ENCODE assay signal across 8 cellular contexts in the genomic region with DNA sequence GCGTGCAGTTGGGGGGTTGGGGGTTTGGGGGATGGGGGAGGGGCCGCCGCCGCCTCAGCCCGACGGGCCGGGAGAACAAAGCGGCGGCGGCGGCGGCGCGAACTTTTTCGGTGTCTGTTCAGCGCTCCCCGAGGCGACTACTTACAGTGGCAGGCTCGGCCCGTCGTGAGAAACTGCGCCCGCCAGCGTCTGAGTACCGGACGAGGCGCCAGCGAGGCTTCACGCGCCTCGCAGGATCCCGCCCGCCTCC. TPM values are rescaled to one million over a fixed set of nuclear protein-coding genes. Genes with fewer than 3 reads are reported as not detected.
DNase-seq lines count a peak whose midpoint lies in the region; ATAC-seq and TF ChIP-seq lines count a peak whose summit lies in the region.

No MANE protein-coding gene starts in this region.

- peaks cover 33 to 36% of the 10 kb centered on the region in 2 donors for H3K4me1 Mint-ChIP-seq in natural killer cell

- H3K36me3 ChIP-seq in RWPE2 (ENCODE audit: low read depth) = peaks cover 13% of the 10 kb centered on the region; the same call in 1 of the 2 replicates

- peak overlapping the region; percentile 62 for H3K4me3 Mint-ChIP-seq in natural killer cell

- intact Hi-C loops in natural killer cell (cut with micrococcal nuclease) = loop anchor here (2.0 kb wide), 2 partner anchors 66 to 94 kb away; a partner anchor contains a TSS

- peak; percentile 59 for DNase-seq in activated T-cell treated with anti-CD3 and anti-CD28 coated beads for 1 hour (ENCODE audit: low read depth)
- DNase-seq in activated T-cell treated with anti-CD3 and anti-CD28 coated beads, Interleukin-2, amount 50 U/mL, for 48 hours = no peak
- peak; percentile 70 for DNase-seq in RWPE2 (ENCODE audit: low spot score)
- DNase-seq in epithelial cell of esophagus (ENCODE audit: low read depth) = peak; percentile 68
- DNase-seq in natural killer cell = no peak
- no peak for DNase-seq in DMS114 treated with DMSO at 0.1 percent for 48 hours (lab: John Stamatoyannopoulos, UW; ENCODE audit: unreplicated experiment)

- peak overlapping the region; percentile 52 for H3K27ac ChIP-seq in RWPE2 (ENCODE audit: poor library complexity, severe bottlenecking)

- H3K27ac Mint-ChIP-seq in natural killer cell = peak overlapping the region; percentile 96

- no peaks in the 10 kb centered on the region for H3K9me3 ChIP-seq in RWPE2 (ENCODE audit: severe bottlenecking)

- H3K27me3 Mint-ChIP-seq in natural killer cell (ENCODE audit: low read depth in 2 of 2) = peaks cover 10 to 19% of the 10 kb centered on the region in 2 donors

- peaks cover 21% of the 10 kb centered on the region for H3K4me1 ChIP-seq in RWPE2 (ENCODE audit: insufficient read depth, poor library complexity, severe bottlenecking)

- no peaks in the 10 kb centered on the region for H3K27me3 ChIP-seq in RWPE2 (ENCODE audit: insufficient read depth, poor library complexity, severe bottlenecking)

- TF ChIP-seq CTCF in RWPE2 (IDR thresholded peaks at IDR 0.05; ENCODE audit: poor library complexity, severe bottlenecking) (no peak), epithelial cell of esophagus (IDR thresholded peaks at IDR 0.05; ENCODE audit: insufficient read depth, low read depth, low read length, missing control alignments) (no peak), natural killer cell (IDR thresholded peaks at IDR 0.05) (no peak)

- H3K4me3 ChIP-seq in RWPE2 (ENCODE audit: severe bottlenecking) = peak overlapping the region; percentile 54
- H3K4me3 ChIP-seq in epithelial cell of esophagus (ENCODE audit: low read length) = peak overlapping the region; percentile 83

- no peak for ATAC-seq in RWPE2 (ENCODE audit: low read depth)
- ATAC-seq in natural killer cell = peak in 1 of 3 donors; percentile 91
- no peak for ATAC-seq in GM18870 (IDR thresholded peaks at IDR 0.05; ENCODE audit: unreplicated experiment)
- no peak for ATAC-seq in HG03175 (IDR thresholded peaks at IDR 0.05; ENCODE audit: unreplicated experiment)

- H3K36me3 Mint-ChIP-seq in natural killer cell = no peaks in the 10 kb centered on the region

- H3K9me3 Mint-ChIP-seq in natural killer cell = no peaks in the 10 kb centered on the region

RNA-seq across cellular contexts. Expression of a gene that starts 0.2 kb away (rescaled TPM):
- 10 to 100 TPM; 64.4 to 76.2 (median 65.1) TPM for total RNA-seq in natural killer cell

RNA-seq across cellular contexts. Expression of a gene that starts 20.0 kb away (rescaled TPM):
- total RNA-seq in natural killer cell = 1 to 10 TPM in 2 of 3 donors, under 1 TPM in 1; 0.38 to 2.1 (median 2.1) TPM

Comparison
In these comparisons a context has a peak if more than half of its experiments do, and no peak if none do; other contexts are left out.
1. DNase-seq: peak in activated T-cell treated with anti-CD3 and anti-CD28 coated beads for 1 hour (single experiment), RWPE2 (single experiment) and epithelial cell of esophagus (single experiment); none in activated T-cell treated with anti-CD3 and anti-CD28 coated beads, Interleukin-2, amount 50 U/mL, for 48 hours (0 of 2), natural killer cell (single experiment) and DMS114 treated with DMSO at 0.1 percent for 48 hours (single experiment).